ENCODE assay signal across 8 cellular contexts in the genomic region with DNA sequence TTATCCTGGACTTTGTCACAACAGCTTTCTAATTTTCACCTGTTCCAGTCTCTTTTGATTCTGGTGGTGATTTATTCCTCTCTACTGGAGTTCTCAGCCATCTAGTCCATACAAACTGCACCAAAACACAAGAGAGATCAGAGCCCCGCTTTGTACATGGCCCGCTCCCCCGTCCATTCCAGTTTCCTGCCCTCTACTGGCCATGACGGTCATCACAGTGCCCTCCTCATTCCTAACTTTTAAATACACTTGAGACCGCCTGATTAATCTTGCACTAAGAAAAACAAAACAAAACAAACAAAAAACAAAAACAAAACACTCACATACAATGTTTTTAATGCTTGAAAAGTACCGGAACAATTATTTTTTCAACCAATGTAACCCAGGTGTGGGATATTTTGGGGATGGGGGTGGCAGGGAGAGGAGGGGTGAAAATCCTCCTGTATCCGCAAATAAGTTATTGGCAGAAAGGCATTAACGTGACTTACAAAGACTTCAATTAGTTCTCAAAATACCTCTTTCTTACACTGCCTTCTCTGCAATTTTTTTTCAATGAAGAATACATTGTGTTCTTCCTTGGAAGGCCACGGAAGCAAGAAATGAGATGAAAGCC.
DNase-seq lines count a peak whose midpoint lies in the region; ATAC-seq, FAIRE-seq and TF ChIP-seq lines count a peak whose summit lies in the region.

No MANE protein-coding gene starts in this region.

- no peaks in the 10 kb centered on the region for H3K9me3 ChIP-seq in A673 (ENCODE audit: low read depth, low read length, poor library complexity, severe bottlenecking)
- no peaks in the 10 kb centered on the region for H3K9me3 ChIP-seq in pancreas

- BruUV-seq in A673 (replicated peaks; lab: Mats Ljungman, UMichigan) = no TSS peak

- TF ChIP-seq CTCF in A673 (conservative IDR thresholded peaks at IDR 0.05; ENCODE audit: low read depth, low read length) (peak; percentile 80), pancreas (IDR thresholded peaks at IDR 0.05) (peak in 2 of 4 donors; percentile 8 to 13)

- H3K36me3 ChIP-seq in A673 (ENCODE audit: insufficient read depth, low read length, poor library complexity, severe bottlenecking) (no peaks in the 10 kb centered on the region), pancreas (no peaks in the 10 kb centered on the region)

- intact Hi-C loops in A673 (cut with micrococcal nuclease; ENCODE audit: unreplicated experiment) = loop anchor here (2.0 kb wide), 1 partner anchor 88 kb away; no protein-coding TSS in a partner anchor
- intact Hi-C loops in pancreas (cut with DNase I) = no loop called here

- CTCF ChIA-PET in A673 (lab: Charles Lee) = no interaction called here

- peaks cover 10% of the 10 kb centered on the region for H3K4me1 ChIP-seq in A673 (ENCODE audit: insufficient read depth, low read length, poor library complexity, severe bottlenecking)
- H3K4me1 ChIP-seq in pancreas = peaks cover 0 to 6% (median 6%) of the 10 kb centered on the region in 3 donors

- ATAC-seq in GM18519 (IDR thresholded peaks at IDR 0.05; ENCODE audit: low FRiP score, unreplicated experiment) = peak; percentile 64
- ATAC-seq in pancreas = peak in 3 of 4 donors; percentile 62 to 74 (median 67)

- POLR2A ChIA-PET in A673 (lab: Charles Lee; ENCODE audit: low non-redundant PET) = no interaction called here

- H3K27ac ChIP-seq in A673 (ENCODE audit: low read depth, low read length, poor library complexity, severe bottlenecking) (no peak overlapping the region), pancreas (no peak overlapping the region)

- peak; percentile 56 for DNase-seq in A673 (ENCODE audit: low spot score)
- peak; percentile 34 for DNase-seq in NCI-H1105 (lab: John Stamatoyannopoulos, UW)
- DNase-seq in dermis blood vessel endothelial cell = peak; percentile 43
- DNase-seq in pancreas = no peak
- no peak for DNase-seq in middle frontal gyrus (ENCODE audit: extremely low spot score, low spot score)
- DNase-seq in NOMO-1 treated with dmso at 0.1 percent for 144 hours (lab: John Stamatoyannopoulos, UW; ENCODE audit: unreplicated experiment) = no peak
- no peak for DNase-seq in MV-4-11 (lab: John Stamatoyannopoulos, UW)

- no peak for FAIRE-seq in pancreas (lab: Jason Lieb, UNC)

- 72 to 75% methylated on average over 9 of the region's 9 CpGs for WGBS in pancreas, 2 donors

- no peak overlapping the region for H3K4me3 ChIP-seq in A673 (ENCODE audit: low read depth, low read length, poor library complexity, severe bottlenecking)
- H3K4me3 ChIP-seq in pancreas = no peak overlapping the region

- H3K27me3 ChIP-seq in A673 (replicated peaks; ENCODE audit: insufficient read depth, low read depth, low read length, poor library complexity) = no peaks in the 10 kb centered on the region
- no peaks in the 10 kb centered on the region for H3K27me3 ChIP-seq in pancreas

Comparison
In these comparisons a context has a peak if more than half of its experiments do, and no peak if none do; other contexts are left out.
1. DNase-seq: peak in A673 (single experiment), NCI-H1105 (single experiment) and dermis blood vessel endothelial cell (single experiment); none in pancreas (0 of 6), middle frontal gyrus (single experiment), NOMO-1 treated with dmso at 0.1 percent for 144 hours (single experiment) and MV-4-11 (single experiment).